In genomic region chr11:67628710-67629385, GRCh38 we compare ENCODE assay signal across 9 cellular contexts. TPM values are rescaled to one million over a fixed set of nuclear protein-coding genes. Genes with fewer than 3 reads are reported as not detected.
DNase-seq lines count a peak whose midpoint lies in the region; ATAC-seq and TF ChIP-seq lines count a peak whose summit lies in the region.
"Had no signal": no experiment of that assay in that cellular context is flagged by ENCODE, and none has a peak within 500 bp of the region (broad histone marks: within the 10 kb centered on the region; RNA-seq: fewer than 3 reads in every experiment).

No MANE protein-coding gene starts in this region.

- H3K9me3 ChIP-seq in HUES48 (ENCODE audit: control insufficient read depth, insufficient read depth, low read length) (no peaks in the 10 kb centered on the region), right atrium auricular region (no peaks in the 10 kb centered on the region), skeletal muscle tissue (ENCODE audit: control insufficient read depth in 3 of 3, low read length in 3 of 3) (no peaks in the 10 kb centered on the region)

- ATAC-seq in activated B cell treated with CpG ODN at 0.5 μM for 24 hours (ENCODE audit: low read depth): no peak
- ATAC-seq in GM21515 (IDR thresholded peaks at IDR 0.05; ENCODE audit: unreplicated experiment): no peak

- peaks cover 6% of the 10 kb centered on the region for H3K36me3 ChIP-seq in HUES48 (ENCODE audit: control insufficient read depth, insufficient read depth, low read length)
- no peaks in the 10 kb centered on the region for H3K36me3 ChIP-seq in right atrium auricular region
- no peaks in the 10 kb centered on the region for H3K36me3 ChIP-seq in skeletal muscle tissue (ENCODE audit: control insufficient read depth in 3 of 3, insufficient read depth in 3 of 3, low read length in 3 of 3)

- H3K4me1 ChIP-seq in HUES48 (ENCODE audit: control insufficient read depth, insufficient read depth, low read length) (peaks cover 11% of the 10 kb centered on the region; the same call in 1 of the 2 replicates), right atrium auricular region (peaks cover 0 to 31% of the 10 kb centered on the region in 2 donors), skeletal muscle tissue (ENCODE audit: control insufficient read depth in 3 of 3, insufficient read depth in 3 of 3, low read length in 3 of 3) (peaks cover 11 to 21% (median 16%) of the 10 kb centered on the region in 3 donors)

- peak overlapping the region; percentile 73 for H3K27ac Mint-ChIP-seq in activated B cell treated with CpG ODN at 0.5 μM for 24 hours

- no peak overlapping the region; the same call in 1 of the 2 replicates for H3K9ac ChIP-seq in HUES48 (ENCODE audit: low read depth, low read length)
- peak overlapping the region; percentile 68 to 85 (median 80) for H3K9ac ChIP-seq in skeletal muscle tissue (ENCODE audit: low read depth in 1 of 3, low read length in 3 of 3)

- no peak for TF ChIP-seq CTCF in activated B cell treated with CpG ODN at 0.5 μM for 24 hours (IDR thresholded peaks at IDR 0.05)
- no peak for TF ChIP-seq CTCF in right atrium auricular region (IDR thresholded peaks at IDR 0.05)

- peaks cover 1% of the 10 kb centered on the region for H3K36me3 Mint-ChIP-seq in activated B cell treated with CpG ODN at 0.5 μM for 24 hours (ENCODE audit: low read depth)

- H3K27me3 ChIP-seq in HUES48 (ENCODE audit: control insufficient read depth, insufficient read depth, low read length) (no peaks in the 10 kb centered on the region), right atrium auricular region (no peaks in the 10 kb centered on the region), skeletal muscle tissue (ENCODE audit: control insufficient read depth in 3 of 3, insufficient read depth in 3 of 3, low read length in 3 of 3) (no peaks in the 10 kb centered on the region)

- no peaks in the 10 kb centered on the region for H3K9me3 Mint-ChIP-seq in activated B cell treated with CpG ODN at 0.5 μM for 24 hours

- POLR2A ChIA-PET in activated B cell treated with CpG ODN at 0.5 μM for 24 hours (lab: Charles Lee): interaction anchor here (0.6 to 4.3 kb wide), 11 partner anchors 14 to 228 kb away, joined by 3 to 58 read pairs (median 4); partner anchors contain the start of genes ACY3, CDK2AP2, GSTP1 and PPP1CA

- H3K27me3 Mint-ChIP-seq in activated B cell treated with CpG ODN at 0.5 μM for 24 hours: no peaks in the 10 kb centered on the region

- H3K27ac ChIP-seq in HUES48 (ENCODE audit: low read depth, low read length) (peak overlapping the region; percentile 88), right atrium auricular region (peak overlapping the region; percentile 93 to 95), skeletal muscle tissue (ENCODE audit: low read depth, low read length) (peak overlapping the region; percentile 83)

- H3K4me3 Mint-ChIP-seq in activated B cell treated with CpG ODN at 0.5 μM for 24 hours: peak overlapping the region; percentile 63

- CTCF ChIA-PET in activated B cell treated with CpG ODN at 0.5 μM for 24 hours (lab: Charles Lee): interaction anchor here (0.6 to 4.7 kb wide), 18 partner anchors 9 to 86 kb away, joined by 3 to 43 read pairs (median 4); partner anchors contain the start of genes ACY3 and GSTP1

- no peak for DNase-seq in activated B cell treated with CpG ODN at 0.5 μM for 24 hours
- DNase-seq in right atrium auricular region (ENCODE audit: low spot score): no peak
- no peak for DNase-seq in NCI-H1417 treated with DMSO at 0.1 percent for 48 hours (lab: John Stamatoyannopoulos, UW)
- DNase-seq in NCI-H345 (lab: John Stamatoyannopoulos, UW): no peak
- no peak for DNase-seq in kidney glomerular epithelial cell (lab: John Stamatoyannopoulos, UW)

- intact Hi-C loops in activated B cell treated with CpG ODN at 0.5 μM for 24 hours (cut with micrococcal nuclease): loop anchor here (1.0 to 5.0 kb wide), 6 partner anchors 15 to 163 kb away; partner anchors contain the start of gene GSTP1

- peaks cover 13% of the 10 kb centered on the region for H3K4me1 Mint-ChIP-seq in activated B cell treated with CpG ODN at 0.5 μM for 24 hours

- H3K4me3 ChIP-seq in HUES48 (ENCODE audit: low read depth, low read length) (no peak overlapping the region; the same call in 1 of the 2 replicates), right atrium auricular region (peak overlapping the region; percentile 54 to 69), skeletal muscle tissue (ENCODE audit: low read length in 3 of 3) (peak overlapping the region; percentile 68 to 82 (median 81))

RNA-seq across cellular contexts. Expression of gene NUDT8, which starts 0.9 kb away (rescaled TPM):
- total RNA-seq in activated B cell treated with CpG ODN at 0.5 μM for 24 hours: 5.3 and 6.1 TPM in 2 replicates
- 10 to 100 TPM; 29.8 to 78.6 TPM for total RNA-seq in right atrium auricular region
- 5.2 TPM for total RNA-seq in skeletal muscle tissue

RNA-seq across cellular contexts. Expression of gene TBX10, which starts 10.7 kb away (rescaled TPM):
- total RNA-seq in activated B cell treated with CpG ODN at 0.5 μM for 24 hours (not detected in 2 replicates), right atrium auricular region (not detected), skeletal muscle tissue (not detected)
- total RNA-seq: dermis microvascular lymphatic vessel endothelial cell had no signal

RNA-seq across cellular contexts. Expression of gene ACY3, which starts 21.7 kb away (rescaled TPM):
- total RNA-seq in activated B cell treated with CpG ODN at 0.5 μM for 24 hours (not detected in 2 replicates), right atrium auricular region (not detected), skeletal muscle tissue (not detected)
- total RNA-seq: dermis microvascular lymphatic vessel endothelial cell had no signal

RNA-seq across cellular contexts. Expression of gene NDUFV1, which starts 22.1 kb away (rescaled TPM):
- total RNA-seq in activated B cell treated with CpG ODN at 0.5 μM for 24 hours: 207 and 221 TPM in 2 replicates
- total RNA-seq in right atrium auricular region: 100 to 1,000 TPM; 424 to 522 TPM
- 178 TPM for total RNA-seq in skeletal muscle tissue

RNA-seq across cellular contexts. Expression of gene GSTP1, which starts 45.2 kb away (rescaled TPM):
- total RNA-seq in activated B cell treated with CpG ODN at 0.5 μM for 24 hours (331 and 362 TPM in 2 replicates), right atrium auricular region (100 to 1,000 TPM; 249 to 944 TPM), skeletal muscle tissue (293 TPM)
